24 cellular contexts compared by ENCODE assay signal in genomic region chr10:116852246-116852645, GRCh38. TPM values are rescaled to one million over a fixed set of nuclear protein-coding genes. Genes with fewer than 3 reads are reported as not detected.
"Had no signal": no experiment of that assay in that cellular context is flagged by ENCODE, and none has a peak within 500 bp of the region (broad histone marks: within the 10 kb centered on the region; RNA-seq: fewer than 3 reads in every experiment).

No MANE protein-coding gene starts in this region.

- ATAC-seq: mucosa of descending colon; naive thymus-derived CD4-positive, alpha-beta T cell; natural killer cell treated with Interleukin-12 subunit alpha and Interleukin-12 subunit beta and Interleukin-15 and Interleukin-18, amount 100 ng/mL, for 72 hours; sciatic nerve; stimulated activated naive B cell treated with anti-CD40 and anti-IgM and Interleukin-4, amounts not matched to agents 10 μg/mL and 1 μg/mL and 100 μg/mL, for 72 hours; stimulated activated naive CD8-positive, alpha-beta T cell treated with anti-CD3 and anti-CD28 coated beads, Interleukin-15, Interleukin-2, amounts not matched to agents 100 U/mL and 50 U/mL, for 24 hours had no signal

- H3K4me3 Mint-ChIP-seq: naive thymus-derived CD4-positive, alpha-beta T cell; natural killer cell treated with Interleukin-12 subunit alpha and Interleukin-12 subunit beta and Interleukin-15 and Interleukin-18, amount 100 ng/mL, for 72 hours; stimulated activated naive B cell treated with anti-CD40 and anti-IgM and Interleukin-4, amounts not matched to agents 10 μg/mL and 1 μg/mL and 100 μg/mL, for 72 hours had no signal

- H3K27me3 ChIP-seq: hepatocyte, right atrium auricular region, testis, thyroid gland, uterus had no signal

- H3K4me3 ChIP-seq: hepatocyte, left ventricle myocardium inferior, lung, mucosa of descending colon, right atrium auricular region, skin epidermis, stomach, testis, thyroid gland, transverse colon, uterus had no signal

- H3K4me1 ChIP-seq: uterus had no signal

- H3K36me3 Mint-ChIP-seq: stimulated activated naive B cell treated with anti-CD40 and anti-IgM and Interleukin-4, amounts not matched to agents 10 μg/mL and 1 μg/mL and 100 μg/mL, for 72 hours had no signal

- H3K36me3 ChIP-seq: left ventricle myocardium inferior, right atrium auricular region, stomach, thyroid gland, transverse colon, uterus had no signal

- H3K9me3 ChIP-seq: left ventricle myocardium inferior, mucosa of descending colon, right atrium auricular region, stomach, testis, thyroid gland, transverse colon, uterus had no signal

- H3K27ac Mint-ChIP-seq: naive thymus-derived CD4-positive, alpha-beta T cell; natural killer cell treated with Interleukin-12 subunit alpha and Interleukin-12 subunit beta and Interleukin-15 and Interleukin-18, amount 100 ng/mL, for 72 hours; progenitor cell of endocrine pancreas; stimulated activated naive B cell treated with anti-CD40 and anti-IgM and Interleukin-4, amounts not matched to agents 10 μg/mL and 1 μg/mL and 100 μg/mL, for 72 hours had no signal

- H3K4me2 ChIP-seq: hepatocyte had no signal

- H3K79me2 ChIP-seq: hepatocyte had no signal

- DNase-seq: islet precursor cell; left ventricle myocardium inferior; midbrain; mucosa of descending colon; naive thymus-derived CD4-positive, alpha-beta T cell; nucleus accumbens; stimulated activated CD4-positive, alpha-beta T cell treated with anti-CD3 and anti-CD28 coated beads, Interleukin-12 subunit alpha, Interleukin-12 subunit beta, amount 100 ng/mL, for 4 hours; stimulated activated CD4-positive, alpha-beta T cell treated with anti-CD3 and anti-CD28 coated beads, Interleukin-15, amount 100 ng/mL, for 24 hours; stimulated activated CD4-positive, alpha-beta T cell treated with anti-CD3 and anti-CD28 coated beads, Interleukin-2, amount 100 ng/mL, for 24 hours; stimulated activated CD4-positive, alpha-beta T cell treated with anti-CD3 and anti-CD28 coated beads, Interleukin-4, amount 100 ng/mL, for 1 hour; stimulated activated naive B cell treated with anti-CD40 and anti-IgM and Interleukin-4, amounts not matched to agents 10 μg/mL and 1 μg/mL and 100 μg/mL, for 72 hours; stimulated activated naive CD8-positive, alpha-beta T cell treated with anti-CD3 and anti-CD28 coated beads, Interleukin-15, Interleukin-2, amounts not matched to agents 100 U/mL and 50 U/mL, for 24 hours; stomach; testis; thyroid gland; transverse colon; uterus had no signal

- H2AFZ ChIP-seq: hepatocyte had no signal

- H3K27ac ChIP-seq: hepatocyte, left ventricle myocardium inferior, right atrium auricular region, skin epidermis, stomach, testis, thyroid gland, transverse colon, uterus had no signal

RNA-seq across cellular contexts. Expression of gene ENO4, which starts 2.9 kb away (rescaled TPM):
- total RNA-seq: left ventricle myocardium inferior; naive thymus-derived CD4-positive, alpha-beta T cell; natural killer cell treated with Interleukin-12 subunit alpha and Interleukin-12 subunit beta and Interleukin-15 and Interleukin-18, amount 100 ng/mL, for 72 hours had no signal
